Comparison of ENCODE assay signal across 23 cellular contexts in the genomic region with DNA sequence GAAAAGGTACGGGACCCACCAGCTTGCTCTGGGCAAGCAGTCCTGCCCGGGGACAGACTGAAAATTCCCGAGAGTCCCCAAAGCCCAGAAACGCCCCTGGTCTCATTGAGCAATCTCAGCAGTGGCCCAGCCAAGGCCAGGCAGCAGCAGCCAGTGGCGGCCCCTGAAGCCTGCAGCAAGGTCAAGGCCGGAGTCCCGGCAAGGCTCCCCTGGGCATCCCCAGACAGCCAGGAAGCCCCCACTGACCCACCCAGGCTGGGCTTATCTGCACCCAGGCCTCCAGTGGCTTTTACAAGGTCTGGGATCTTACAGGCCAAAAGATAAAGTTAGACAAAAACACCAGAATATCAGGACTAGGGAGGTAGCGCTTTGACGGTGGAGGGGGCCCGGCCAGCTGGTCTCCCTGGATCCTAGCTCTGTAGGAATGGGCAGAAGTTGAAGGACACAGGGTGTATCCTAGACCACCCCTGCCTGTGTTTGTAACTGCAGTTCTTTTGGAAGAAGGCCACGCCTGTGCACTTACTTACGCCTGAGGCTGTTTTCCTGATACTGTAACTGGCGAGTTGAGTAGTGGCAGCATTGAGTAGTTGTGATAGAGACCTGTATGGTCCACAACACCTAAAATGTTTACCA.
"Had no signal": no experiment of that assay in that cellular context is flagged by ENCODE, and none has a peak within 500 bp of the region (broad histone marks: within the 10 kb centered on the region; RNA-seq: fewer than 3 reads in every experiment).

No MANE protein-coding gene starts in this region.

- H3K9me3 ChIP-seq: left lung, prostate gland, sigmoid colon, stomach had no signal

- H3K27ac Mint-ChIP-seq: natural killer cell treated with Interleukin-12 subunit alpha and Interleukin-12 subunit beta and Interleukin-15 and Interleukin-18, amount 100 ng/mL, for 72 hours had no signal

- H3K4me3 ChIP-seq: dorsolateral prefrontal cortex, left lung, lung, neural progenitor cell, prostate gland, sigmoid colon, skin epidermis, stomach had no signal

- H3K36me3 Mint-ChIP-seq: natural killer cell treated with Interleukin-12 subunit alpha and Interleukin-12 subunit beta and Interleukin-15 and Interleukin-18, amount 100 ng/mL, for 72 hours had no signal

- H3K27ac ChIP-seq: dorsolateral prefrontal cortex, left lung, neural progenitor cell, parathyroid adenoma, prostate gland, sigmoid colon, skin epidermis, stomach had no signal

- H3K27me3 Mint-ChIP-seq: natural killer cell treated with Interleukin-12 subunit alpha and Interleukin-12 subunit beta and Interleukin-15 and Interleukin-18, amount 100 ng/mL, for 72 hours had no signal

- ATAC-seq: esophagus mucosa, left lung had no signal

- FAIRE-seq: frontal cortex, urothelium cell line had no signal

- H3K4me3 Mint-ChIP-seq: natural killer cell treated with Interleukin-12 subunit alpha and Interleukin-12 subunit beta and Interleukin-15 and Interleukin-18, amount 100 ng/mL, for 72 hours; neural progenitor cell had no signal

- DNase-seq: cortex of kidney; dorsolateral prefrontal cortex; effector CD8-positive, alpha-beta T cell; islet precursor cell; left lung; mesenchymal stem cell; midbrain; occipital lobe; sigmoid colon; stimulated activated CD4-positive, alpha-beta T cell treated with anti-CD3 and anti-CD28 coated beads, Interleukin-12 subunit alpha, Interleukin-12 subunit beta, amount 100 ng/mL, for 4 hours; stimulated activated naive CD4-positive, alpha-beta T cell; stomach; substantia nigra; trophoblast cell had no signal

- H3K36me3 ChIP-seq: neural progenitor cell had no signal

- H3K4me1 ChIP-seq: left lung, parathyroid adenoma, prostate gland, sigmoid colon, stomach had no signal

- H3K9me3 Mint-ChIP-seq: natural killer cell treated with Interleukin-12 subunit alpha and Interleukin-12 subunit beta and Interleukin-15 and Interleukin-18, amount 100 ng/mL, for 72 hours; neural progenitor cell had no signal

- H3K27me3 ChIP-seq: dorsolateral prefrontal cortex, left lung, neural progenitor cell, sigmoid colon, stomach had no signal
